10 cellular contexts compared by ENCODE assay signal in the genomic region with DNA sequence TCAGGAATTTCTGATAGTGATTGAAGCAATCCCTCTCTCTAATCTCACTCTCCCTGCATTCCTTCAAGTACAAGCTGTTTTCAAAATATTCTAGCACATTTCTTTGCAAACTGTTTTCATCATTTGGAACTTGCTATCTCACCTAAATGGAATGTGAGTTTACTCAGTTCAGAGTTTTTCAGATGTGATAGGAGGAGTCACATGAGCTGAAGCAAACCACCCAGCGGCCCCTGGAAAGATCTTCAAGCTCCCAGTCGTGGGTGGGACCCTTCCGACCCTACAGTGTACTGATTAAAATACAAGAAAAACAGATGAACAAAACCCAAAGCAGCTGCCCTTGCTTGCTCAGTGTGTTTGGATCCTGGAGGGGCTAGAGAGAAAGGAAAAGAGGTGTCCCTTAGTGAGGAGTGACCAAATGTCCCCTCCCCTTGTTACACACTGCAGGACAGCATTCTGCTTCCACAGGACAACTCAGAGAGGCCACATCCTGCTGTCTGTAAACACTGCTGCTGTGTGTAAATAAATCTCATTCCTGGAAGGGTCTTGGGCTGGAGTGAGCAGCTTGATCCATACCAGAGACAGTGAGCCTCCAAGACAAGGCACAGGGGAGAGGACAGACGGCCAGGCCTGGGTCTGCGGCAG.
A peak's percentile ranks its signal among the peaks of the same experiment; 100 is the strongest.
DNase-seq lines count a peak whose midpoint lies in the region; ATAC-seq, FAIRE-seq and TF ChIP-seq lines count a peak whose summit lies in the region.
"Had no signal": no experiment of that assay in that cellular context is flagged by ENCODE, and none has a peak within 500 bp of the region (broad histone marks: within the 10 kb centered on the region; RNA-seq: fewer than 3 reads in every experiment).

No MANE protein-coding gene starts in this region.

- H3K4me1 ChIP-seq in astrocyte (ENCODE audit: insufficient read depth, low read length), result peaks cover 13% of the 10 kb centered on the region
- H3K4me1 ChIP-seq in right cardiac atrium (ENCODE audit: control insufficient read depth, insufficient read depth, low read length), result no peaks in the 10 kb centered on the region
- H3K4me1 ChIP-seq in CD8-positive, alpha-beta T cell (ENCODE audit: insufficient read depth, low read length), result no peaks in the 10 kb centered on the region

- peak overlapping the region; percentile 54 for H2AFZ ChIP-seq in astrocyte (ENCODE audit: low read depth, low read length)

- H3K9ac ChIP-seq in astrocyte (ENCODE audit: low read length), result peak overlapping the region; percentile 62

- intact Hi-C loops in right cardiac atrium (cut with DNase I), result no loop called here
- intact Hi-C loops in CD8-positive, alpha-beta T cell (cut with DNase I, micrococcal nuclease), result no loop called here

- H3K79me2 ChIP-seq in astrocyte (ENCODE audit: insufficient read depth, low read length), result no peaks in the 10 kb centered on the region

- H3K9me3 ChIP-seq in astrocyte (ENCODE audit: insufficient read depth, low read depth, low read length), result no peaks in the 10 kb centered on the region
- H3K9me3 ChIP-seq in right cardiac atrium (ENCODE audit: control insufficient read depth, low read length), result no peaks in the 10 kb centered on the region
- no peaks in the 10 kb centered on the region for H3K9me3 ChIP-seq in CD8-positive, alpha-beta T cell (ENCODE audit: low read length)

- peak overlapping the region; percentile 70 for H3K4me2 ChIP-seq in astrocyte (ENCODE audit: low read length)

- POLR2A ChIA-PET in CD8-positive, alpha-beta T cell (lab: Charles Lee), result no interaction called here

- peaks cover 16% of the 10 kb centered on the region for H3K4me1 Mint-ChIP-seq in astrocyte (ENCODE audit: low read depth, unreplicated experiment)
- no peaks in the 10 kb centered on the region for H3K4me1 Mint-ChIP-seq in CD8-positive, alpha-beta T cell (ENCODE audit: low read depth)

- WGBS in right cardiac atrium, result 36% methylated on average over 5 of the region's 5 CpGs

- peak; percentile 34 for DNase-seq in GM04504 (ENCODE audit: low read depth)
- peak; percentile 91 for DNase-seq in astrocyte (ENCODE audit: low read depth)
- peak; percentile 69 to 88 (median 71) for DNase-seq in right cardiac atrium
- peak; percentile 33 for DNase-seq in skeletal muscle cell (ENCODE audit: low read depth)
- DNase-seq in CD8-positive, alpha-beta T cell, result no peak
- no peak for DNase-seq in superior temporal gyrus (ENCODE audit: extremely low spot score)
- no peak for DNase-seq in NCI-H82 (lab: John Stamatoyannopoulos, UW)
- no peak for DNase-seq in activated T-cell treated with anti-CD3 and anti-CD28 coated beads, Interleukin-2, amount 50 U/mL, for 48 hours
- DNase-seq: activated naive CD4-positive, alpha-beta T cell treated with Interleukin-2 at 50 U/mL for 16 hours had no signal

- no peaks in the 10 kb centered on the region for H4K20me1 ChIP-seq in astrocyte (ENCODE audit: insufficient read depth, low read length)

- no peaks in the 10 kb centered on the region for H3K9me3 Mint-ChIP-seq in astrocyte (ENCODE audit: unreplicated experiment)
- no peaks in the 10 kb centered on the region for H3K9me3 Mint-ChIP-seq in CD8-positive, alpha-beta T cell

- peak overlapping the region; percentile 99 for H3K27ac Mint-ChIP-seq in astrocyte (ENCODE audit: unreplicated experiment)
- H3K27ac Mint-ChIP-seq in CD8-positive, alpha-beta T cell, result no peak overlapping the region

- H3K36me3 ChIP-seq in astrocyte (ENCODE audit: insufficient read depth, low read length), result no peaks in the 10 kb centered on the region
- H3K36me3 ChIP-seq in CD8-positive, alpha-beta T cell (ENCODE audit: insufficient read depth, low read length), result no peaks in the 10 kb centered on the region

- H3K27me3 ChIP-seq in astrocyte (ENCODE audit: insufficient read depth, low read length), result no peaks in the 10 kb centered on the region
- H3K27me3 ChIP-seq in right cardiac atrium (ENCODE audit: control insufficient read depth, insufficient read depth), result no peaks in the 10 kb centered on the region
- no peaks in the 10 kb centered on the region for H3K27me3 ChIP-seq in CD8-positive, alpha-beta T cell (ENCODE audit: insufficient read depth, low read length)

- no peaks in the 10 kb centered on the region for H3K27me3 Mint-ChIP-seq in astrocyte (ENCODE audit: low read depth, unreplicated experiment)
- H3K27me3 Mint-ChIP-seq in CD8-positive, alpha-beta T cell (ENCODE audit: low read depth), result no peaks in the 10 kb centered on the region

- ATAC-seq in right cardiac atrium, result peak; percentile 97 to 98
- ATAC-seq in CD8-positive, alpha-beta T cell, result no peak

- H3K27ac ChIP-seq in astrocyte (ENCODE audit: low read depth, low read length) (peak overlapping the region; percentile 61), right cardiac atrium (ENCODE audit: low read length) (peak overlapping the region; percentile 56)
- no peak overlapping the region for H3K27ac ChIP-seq in CD8-positive, alpha-beta T cell (ENCODE audit: low read depth, low read length)

- FAIRE-seq in astrocyte (lab: Jason Lieb, UNC), result peak; percentile 91
- FAIRE-seq: keratinocyte had no signal

- H3K4me3 ChIP-seq in astrocyte (ENCODE audit: insufficient read depth, low read depth, low read length) (peak overlapping the region; percentile 9), right cardiac atrium (ENCODE audit: low read length) (no peak overlapping the region), skeletal muscle cell (ENCODE audit: low read depth, low read length) (no peak overlapping the region)
- no peak overlapping the region for H3K4me3 ChIP-seq in CD8-positive, alpha-beta T cell (ENCODE audit: low read depth, low read length)

- CTCF ChIA-PET in CD8-positive, alpha-beta T cell (lab: Charles Lee), result no interaction called here

- no peaks in the 10 kb centered on the region for H3K36me3 Mint-ChIP-seq in astrocyte (ENCODE audit: low read depth, unreplicated experiment)
- no peaks in the 10 kb centered on the region for H3K36me3 Mint-ChIP-seq in CD8-positive, alpha-beta T cell

- peak overlapping the region; percentile 61 for H3K4me3 Mint-ChIP-seq in astrocyte (ENCODE audit: unreplicated experiment)
- no peak overlapping the region for H3K4me3 Mint-ChIP-seq in CD8-positive, alpha-beta T cell

- TF ChIP-seq CTCF in astrocyte (IDR thresholded peaks at IDR 0.05; ENCODE audit: insufficient read depth, low read depth, low read length), result no peak
- no peak for TF ChIP-seq CTCF in CD8-positive, alpha-beta T cell (IDR thresholded peaks at IDR 0.05)

Comparison
In these comparisons a context has a peak if more than half of its experiments do, and no peak if none do; other contexts are left out.
1. DNase-seq: peak in GM04504 (single experiment), astrocyte (single experiment), right cardiac atrium (3 of 3) and skeletal muscle cell (single experiment); none in CD8-positive, alpha-beta T cell (0 of 7), superior temporal gyrus (single experiment), NCI-H82 (single experiment) and activated T-cell treated with anti-CD3 and anti-CD28 coated beads, Interleukin-2, amount 50 U/mL, for 48 hours (0 of 2).